ENCODE assay signal across 29 cellular contexts in genomic region chr15:61318802-61319201, GRCh38.
"Had no signal": no experiment of that assay in that cellular context is flagged by ENCODE, and none has a peak within 500 bp of the region (broad histone marks: within the 10 kb centered on the region; RNA-seq: fewer than 3 reads in every experiment).

No MANE protein-coding gene starts in this region.

- H3K27ac ChIP-seq: hepatocyte, left lung, neural progenitor cell, neutrophil, prostate gland, skin epidermis, suprapubic skin, thoracic aorta, tibial artery, uterus had no signal

- ATAC-seq: left cardiac atrium; left lung; natural killer cell; right cardiac atrium; sciatic nerve; stimulated activated effector memory CD8-positive, alpha-beta T cell treated with anti-CD3 and anti-CD28 coated beads, Interleukin-12 subunit alpha, Interleukin-12 subunit beta, amount 100 ng/mL, for 72 hours had no signal

- H3K27me3 Mint-ChIP-seq: naive B cell had no signal

- H3K4me1 Mint-ChIP-seq: mesothelial cell of epicardium; naive B cell; natural killer cell; neural progenitor cell; stimulated activated effector memory CD8-positive, alpha-beta T cell treated with anti-CD3 and anti-CD28 coated beads, Interleukin-12 subunit alpha, Interleukin-12 subunit beta, amount 100 ng/mL, for 72 hours had no signal

- H3K36me3 ChIP-seq: left lung, neural progenitor cell, neutrophil, prostate gland, suprapubic skin, thoracic aorta, tibial artery, uterus had no signal

- FAIRE-seq: keratinocyte had no signal

- H3K4me3 Mint-ChIP-seq: mesothelial cell of epicardium; naive B cell; natural killer cell; nephron progenitor cell; neural progenitor cell; stimulated activated effector memory CD8-positive, alpha-beta T cell treated with anti-CD3 and anti-CD28 coated beads, Interleukin-12 subunit alpha, Interleukin-12 subunit beta, amount 100 ng/mL, for 72 hours; stimulated activated naive CD8-positive, alpha-beta T cell treated with anti-CD3 and anti-CD28 coated beads, Interleukin-15, Interleukin-2, amounts not matched to agents 100 ng/mL and 50 ng/mL, for 24 hours had no signal

- H3K9me3 Mint-ChIP-seq: natural killer cell; stimulated activated effector memory CD8-positive, alpha-beta T cell treated with anti-CD3 and anti-CD28 coated beads, Interleukin-12 subunit alpha, Interleukin-12 subunit beta, amount 100 ng/mL, for 72 hours; stimulated activated naive CD8-positive, alpha-beta T cell treated with anti-CD3 and anti-CD28 coated beads, Interleukin-15, Interleukin-2, amounts not matched to agents 100 ng/mL and 50 ng/mL, for 24 hours had no signal

- H3K27me3 ChIP-seq: hepatocyte, left lung, neural progenitor cell, neutrophil, suprapubic skin, tibial artery, uterus had no signal

- H3K27ac Mint-ChIP-seq: mesothelial cell of epicardium; naive B cell; natural killer cell; nephron progenitor cell; neural progenitor cell; stimulated activated effector memory CD8-positive, alpha-beta T cell treated with anti-CD3 and anti-CD28 coated beads, Interleukin-12 subunit alpha, Interleukin-12 subunit beta, amount 100 ng/mL, for 72 hours; stimulated activated naive CD8-positive, alpha-beta T cell treated with anti-CD3 and anti-CD28 coated beads, Interleukin-15, Interleukin-2, amounts not matched to agents 100 ng/mL and 50 ng/mL, for 24 hours had no signal

- H3K4me3 ChIP-seq: hepatocyte, left lung, lung, neural progenitor cell, prostate gland, skin epidermis, suprapubic skin, thoracic aorta, tibial artery, uterus had no signal

- H3K36me3 Mint-ChIP-seq: mesothelial cell of epicardium; naive B cell; natural killer cell; neural progenitor cell; stimulated activated effector memory CD8-positive, alpha-beta T cell treated with anti-CD3 and anti-CD28 coated beads, Interleukin-12 subunit alpha, Interleukin-12 subunit beta, amount 100 ng/mL, for 72 hours had no signal

- DNase-seq: kidney glomerular epithelial cell; left cardiac atrium; left lung; naive B cell; natural killer cell; nephron progenitor cell; occipital lobe; right cardiac atrium; stimulated activated CD4-positive, alpha-beta T cell treated with anti-CD3 and anti-CD28 coated beads, Interleukin-12 subunit alpha, Interleukin-12 subunit beta, amount 100 ng/mL, for 4 hours; stimulated activated CD4-positive, alpha-beta T cell treated with anti-CD3 and anti-CD28 coated beads, Interleukin-15, amount 100 ng/mL, for 24 hours; stimulated activated CD4-positive, alpha-beta T cell treated with anti-CD3 and anti-CD28 coated beads, Interleukin-2, amount 100 ng/mL, for 24 hours; stimulated activated CD4-positive, alpha-beta T cell treated with anti-CD3 and anti-CD28 coated beads, Interleukin-4, amount 100 ng/mL, for 24 hours; stimulated activated naive CD4-positive, alpha-beta T cell; tibial artery; trophoblast cell; uterus had no signal

- H3K4me1 ChIP-seq: left lung, neural progenitor cell, prostate gland, suprapubic skin, tibial artery, uterus had no signal

- H3K9me3 ChIP-seq: left lung, neutrophil, prostate gland, suprapubic skin, thoracic aorta, tibial artery, uterus had no signal
